Comparison of ENCODE assay signal across 20 cellular contexts in the genomic region with DNA sequence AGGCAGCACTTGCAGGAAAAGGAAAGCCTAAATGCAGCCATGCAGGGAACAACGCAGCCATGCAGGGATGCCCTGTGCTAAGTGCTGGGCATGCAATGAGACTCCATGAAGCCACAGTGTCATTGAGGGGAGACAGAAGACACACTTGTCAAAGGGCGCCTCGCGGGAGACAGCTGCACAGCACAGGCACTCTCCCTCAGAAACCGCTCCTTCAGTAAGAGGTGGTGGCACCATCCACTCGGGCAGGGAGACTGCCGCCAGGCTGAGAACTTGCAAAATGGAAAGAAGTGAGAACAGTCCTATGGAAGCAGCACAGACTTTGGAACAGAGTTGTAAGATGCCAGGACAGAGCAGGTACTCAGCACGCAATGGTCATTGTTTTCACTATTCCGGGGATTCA.
"Had no signal": no experiment of that assay in that cellular context is flagged by ENCODE, and none has a peak within 500 bp of the region (broad histone marks: within the 10 kb centered on the region; RNA-seq: fewer than 3 reads in every experiment).

No MANE protein-coding gene starts in this region.

- H3K27ac ChIP-seq: gastrocnemius medialis, left ventricle myocardium inferior, right lobe of liver, skin epidermis, vagina, VCaP had no signal

- H3K27ac Mint-ChIP-seq: activated CD8-positive, alpha-beta T cell treated with anti-CD3 and anti-CD28 coated beads, Interleukin-2, amount 10 ng/mL, durations not matched to agents 7 days and 5 days; activated T-cell treated with anti-CD3 and anti-CD28 coated beads, Interleukin-2, amount 50 U/mL, for 72 hours; natural killer cell; stimulated activated memory B cell treated with anti-CD40 and anti-IgM and Interleukin-4, amounts not matched to agents 10 μg/mL and 1 μg/mL and 100 μg/mL, for 72 hours had no signal

- DNase-seq: activated CD4-positive, alpha-beta T cell treated with anti-CD3 and anti-CD28 coated beads for 1 hour; activated CD4-positive, alpha-beta T cell treated with anti-CD3 and anti-CD28 coated beads, Interleukin-2, amount 50 U/mL, for 1 hour; activated CD8-positive, alpha-beta T cell treated with anti-CD3 and anti-CD28 coated beads, Interleukin-2, amount 10 ng/mL, durations not matched to agents 7 days and 5 days; activated effector memory CD4-positive, alpha-beta T cell treated with Interleukin-2 at 50 U/mL for 16 hours; activated naive CD4-positive, alpha-beta T cell treated with anti-CD3 and anti-CD28 coated beads, Interleukin-2, amount 10 ng/mL, durations not matched to agents 7 days and 5 days; activated naive CD8-positive, alpha-beta T cell treated with anti-CD3 and anti-CD28 coated beads, Interleukin-2, amount 50 U/mL, for 24 hours; activated T-cell treated with anti-CD3 and anti-CD28 coated beads, Interleukin-2, amount 50 U/mL, for 72 hours; cerebellar nuclear complex; gastrocnemius medialis; hippocampal formation; left ventricle myocardium inferior; natural killer cell; nucleus accumbens; stimulated activated CD4-positive, alpha-beta T cell treated with anti-CD3 and anti-CD28 coated beads, Interleukin-1b, Interleukin-23, amount 100 ng/mL, for 48 hours; trophoblast cell had no signal

- H3K9me3 ChIP-seq: gastrocnemius medialis, right lobe of liver, vagina had no signal

- H3K36me3 Mint-ChIP-seq: natural killer cell had no signal

- H3K4me3 ChIP-seq: gastrocnemius medialis, left ventricle myocardium inferior, right lobe of liver, skin epidermis, vagina had no signal

- H3K4me3 Mint-ChIP-seq: activated CD8-positive, alpha-beta T cell treated with anti-CD3 and anti-CD28 coated beads, Interleukin-2, amount 10 ng/mL, durations not matched to agents 7 days and 5 days; activated naive CD4-positive, alpha-beta T cell treated with anti-CD3 and anti-CD28 coated beads, Interleukin-2, amount 10 ng/mL, durations not matched to agents 7 days and 5 days; activated naive CD8-positive, alpha-beta T cell treated with anti-CD3 and anti-CD28 coated beads, Interleukin-2, amount 50 U/mL, for 24 hours; activated T-cell treated with anti-CD3 and anti-CD28 coated beads, Interleukin-2, amount 50 U/mL, for 72 hours; natural killer cell; stimulated activated memory B cell treated with anti-CD40 and anti-IgM and Interleukin-4, amounts not matched to agents 10 μg/mL and 1 μg/mL and 100 μg/mL, for 72 hours had no signal

- H3K36me3 ChIP-seq: right lobe of liver, vagina had no signal

- H3K9me3 Mint-ChIP-seq: activated naive CD4-positive, alpha-beta T cell treated with anti-CD3 and anti-CD28 coated beads, Interleukin-2, amount 10 ng/mL, durations not matched to agents 7 days and 5 days; activated naive CD8-positive, alpha-beta T cell treated with anti-CD3 and anti-CD28 coated beads, Interleukin-2, amount 50 U/mL, for 24 hours; activated T-cell treated with anti-CD3 and anti-CD28 coated beads, Interleukin-2, amount 50 U/mL, for 72 hours; natural killer cell; stimulated activated memory B cell treated with anti-CD40 and anti-IgM and Interleukin-4, amounts not matched to agents 10 μg/mL and 1 μg/mL and 100 μg/mL, for 72 hours had no signal

- H3K27me3 ChIP-seq: gastrocnemius medialis, right lobe of liver, vagina had no signal

- ATAC-seq: activated CD8-positive, alpha-beta T cell treated with anti-CD3 and anti-CD28 coated beads, Interleukin-2, amount 10 ng/mL, durations not matched to agents 7 days and 5 days; activated naive CD8-positive, alpha-beta T cell treated with anti-CD3 and anti-CD28 coated beads, Interleukin-2, amount 50 U/mL, for 24 hours; activated T-cell treated with anti-CD3 and anti-CD28 coated beads, Interleukin-2, amount 50 U/mL, for 72 hours; gastrocnemius medialis; right lobe of liver; stimulated activated memory B cell treated with anti-CD40 and anti-IgM and Interleukin-4, amounts not matched to agents 10 μg/mL and 1 μg/mL and 100 μg/mL, for 72 hours had no signal

- H3K4me1 ChIP-seq: gastrocnemius medialis, left ventricle myocardium inferior had no signal

- H3K27me3 Mint-ChIP-seq: activated naive CD8-positive, alpha-beta T cell treated with anti-CD3 and anti-CD28 coated beads, Interleukin-2, amount 50 U/mL, for 24 hours; stimulated activated memory B cell treated with anti-CD40 and anti-IgM and Interleukin-4, amounts not matched to agents 10 μg/mL and 1 μg/mL and 100 μg/mL, for 72 hours had no signal
